In genomic region chr14:21510735-21511657, GRCh38 we compare ENCODE assay signal across 1 cellular context.
TF ChIP-seq lines count a peak whose summit lies in the region.

TSS of gene METTL3 (minus strand) at chr14:21511340. CDS start at chr14:21511223, 117 bp downstream.

TF ChIP-seq in WTC11, 78 proteins besides CTCF, POLR2A, EP300 and RAD21 (continued from another document):
- TF ChIP-seq AFF4 (CRISPR knock-in tag; IDR thresholded peaks at IDR 0.05; ENCODE audit: borderline replicate concordance), result 0 out of 2 replicates have a peak, but pooled peaks have one; percentile 8
- TF ChIP-seq ZNF138 (CRISPR knock-in tag; conservative IDR thresholded peaks at IDR 0.05), result 0 out of 2 replicates have a peak, but pooled peaks have one; percentile 48
- TF ChIP-seq E2F5 (CRISPR knock-in tag; IDR thresholded peaks at IDR 0.05), result no peak
- TF ChIP-seq CREM (CRISPR knock-in tag; IDR thresholded peaks at IDR 0.05), result peak; percentile 90; the same call in 1 of the 2 replicates
- peak; percentile 87 for TF ChIP-seq FOXK1 (CRISPR knock-in tag; IDR thresholded peaks at IDR 0.05)
- TF ChIP-seq GABPB1 (CRISPR knock-in tag; IDR thresholded peaks at IDR 0.05), result peak; percentile 86
- TF ChIP-seq KAT7 (CRISPR knock-in tag; IDR thresholded peaks at IDR 0.05; ENCODE audit: borderline replicate concordance), result peak; percentile 70; the same call in 1 of the 2 replicates
- no peak for TF ChIP-seq TCF7 (CRISPR knock-in tag; IDR thresholded peaks at IDR 0.05; ENCODE audit: low read depth)
- TF ChIP-seq SP1 (CRISPR knock-in tag; conservative IDR thresholded peaks at IDR 0.05), result peak; percentile 49; the same call in 1 of the 2 replicates
- TF ChIP-seq SOX15 (CRISPR knock-in tag; IDR thresholded peaks at IDR 0.05), result no peak
- no peak for TF ChIP-seq NR2C2 (CRISPR knock-in tag; IDR thresholded peaks at IDR 0.05)
- no peak for TF ChIP-seq NFE2L1 (CRISPR knock-in tag; IDR thresholded peaks at IDR 0.05)
- no peak for TF ChIP-seq ELF4 (CRISPR knock-in tag; IDR thresholded peaks at IDR 0.05; ENCODE audit: low read depth)
- TF ChIP-seq MAX (CRISPR knock-in tag; IDR thresholded peaks at IDR 0.05), result peak; percentile 89
- TF ChIP-seq IRF2 (CRISPR knock-in tag; IDR thresholded peaks at IDR 0.05; ENCODE audit: borderline replicate concordance, low read depth), result no peak
- TF ChIP-seq RELA (CRISPR knock-in tag; IDR thresholded peaks at IDR 0.05; ENCODE audit: borderline replicate concordance), result no peak
- peak; percentile 61; the same call in 1 of the 2 replicates for TF ChIP-seq ETV6 (CRISPR knock-in tag; IDR thresholded peaks at IDR 0.05)
- TF ChIP-seq IRF1 (CRISPR knock-in tag; IDR thresholded peaks at IDR 0.05), result no peak
